Comparison of ENCODE assay signal across 8 cellular contexts in the genomic region with DNA sequence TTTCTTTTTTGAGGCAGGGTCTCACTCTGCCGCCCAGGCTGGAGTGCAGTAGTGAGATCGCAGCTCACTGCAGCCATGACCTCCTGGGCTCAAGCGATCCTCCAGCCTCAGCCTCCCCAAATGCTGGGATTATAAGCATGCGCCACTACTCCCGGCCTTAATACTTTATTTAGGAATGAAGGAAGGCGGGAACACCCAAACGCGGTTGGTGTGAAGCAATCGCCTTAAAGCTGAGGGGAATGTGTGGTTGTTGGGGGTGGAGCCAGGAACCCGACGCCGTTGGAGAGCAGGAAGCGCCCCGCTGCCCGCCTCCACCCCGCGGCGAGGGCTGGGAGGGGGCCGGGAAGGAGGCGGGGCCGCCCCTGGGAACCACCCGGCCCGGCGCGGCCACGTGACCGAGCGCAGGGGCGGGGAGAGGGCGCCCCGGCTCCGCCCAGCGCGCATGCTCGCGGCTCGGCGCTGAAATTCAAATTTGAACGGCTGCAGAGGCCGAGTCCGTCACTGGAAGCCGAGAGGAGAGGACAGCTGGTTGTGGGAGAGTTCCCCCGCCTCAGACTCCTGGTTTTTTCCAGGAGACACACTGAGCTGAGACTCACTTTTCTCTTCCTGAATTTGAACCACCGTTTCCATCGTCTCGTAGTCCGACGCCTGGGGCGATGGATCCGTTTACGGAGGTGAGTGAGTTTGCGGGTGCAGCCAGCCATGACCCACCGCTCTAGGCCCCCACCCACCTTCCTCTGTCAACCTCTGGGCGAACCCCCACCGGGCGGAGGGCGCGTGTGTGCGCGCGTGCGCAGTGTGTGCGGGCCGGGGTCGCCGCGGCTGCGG. TPM values are rescaled to one million over a fixed set of nuclear protein-coding genes. Genes with fewer than 3 reads are reported as not detected.
DNase-seq lines count a peak whose midpoint lies in the region; ATAC-seq and TF ChIP-seq lines count a peak whose summit lies in the region.

ANLN (plus strand) TSS at position 492 of the 828 bp plus-strand sequence; CDS start at position 657, 165 bp downstream.

- CTCF ChIA-PET in HEK293T (lab: Yijun Ruan, JAX): interaction anchor here (1.9 kb wide), 1 partner anchor 23 kb away, joined by 10 read pairs; a partner anchor contains a TSS

- DNase-seq in GM06990 (ENCODE audit: extremely low read depth, insufficient read length) (peak; percentile 90), HEK293T (ENCODE audit: extremely low spot score) (peak; percentile 97), MV-4-11 (lab: John Stamatoyannopoulos, UW) (peak; percentile 92), glomerular endothelial cell (ENCODE audit: extremely low read depth, low read depth, low spot score) (no peak), occipital lobe (lab: John Stamatoyannopoulos, UW) (peak; percentile 89), suprapubic skin (ENCODE audit: low spot score in 2 of 2) (peak; percentile 94 to 96)

- H3K36me3 ChIP-seq in GM06990 (ENCODE audit: control insufficient read depth, insufficient read depth, low read length) (no peaks in the 10 kb centered on the region), suprapubic skin (no peaks in the 10 kb centered on the region)

- H3K27me3 Mint-ChIP-seq in activated naive CD4-positive, alpha-beta T cell treated with anti-CD3 and anti-CD28 coated beads, Interleukin-2, amount 50 U/mL, for 24 hours: peaks cover 1% of the 10 kb centered on the region

- POLR2A ChIA-PET in HEK293T (lab: Yijun Ruan, JAX): interaction anchor here (0.6 to 5.5 kb wide), 6 partner anchors 11 to 51 kb away, joined by 3 to 33 read pairs (median 4); a partner anchor contains a TSS

- no peaks in the 10 kb centered on the region for H3K36me3 Mint-ChIP-seq in activated naive CD4-positive, alpha-beta T cell treated with anti-CD3 and anti-CD28 coated beads, Interleukin-2, amount 50 U/mL, for 24 hours

- WGBS in suprapubic skin: 6% methylated on average over 33 of the region's 68 CpGs

- H3K4me3 ChIP-seq in GM06990 (replicated peaks; ENCODE audit: low read depth, low read length) (peak within 1 kb of the TSS; percentile 93), suprapubic skin (peak within 1 kb of the TSS; percentile 74)

- peak within 1 kb of the TSS; percentile 86 for H3K4me3 Mint-ChIP-seq in activated naive CD4-positive, alpha-beta T cell treated with anti-CD3 and anti-CD28 coated beads, Interleukin-2, amount 50 U/mL, for 24 hours

- peak within 1 kb of the TSS; percentile 86 for H3K27ac ChIP-seq in suprapubic skin

- peaks cover 25% of the 10 kb centered on the region for H3K4me1 Mint-ChIP-seq in activated naive CD4-positive, alpha-beta T cell treated with anti-CD3 and anti-CD28 coated beads, Interleukin-2, amount 50 U/mL, for 24 hours

- H3K9me3 Mint-ChIP-seq in activated naive CD4-positive, alpha-beta T cell treated with anti-CD3 and anti-CD28 coated beads, Interleukin-2, amount 50 U/mL, for 24 hours: no peaks in the 10 kb centered on the region

- H3K9me3 ChIP-seq in suprapubic skin: no peaks in the 10 kb centered on the region

- H3K27me3 ChIP-seq in GM06990 (replicated peaks; ENCODE audit: control insufficient read depth, insufficient read depth, low read length): no peaks in the 10 kb centered on the region
- H3K27me3 ChIP-seq in suprapubic skin: no peaks in the 10 kb centered on the region

- TF ChIP-seq POLR2A in suprapubic skin (IDR thresholded peaks at IDR 0.05): no peak

- peak; percentile 80 for ATAC-seq in SK-N-SH treated with all-trans-retinoic acid at 6 μM for 48 hours

- TF ChIP-seq EP300 in suprapubic skin (IDR thresholded peaks at IDR 0.05): no peak

- peaks cover 32% of the 10 kb centered on the region for H3K4me1 ChIP-seq in suprapubic skin

- peak within 1 kb of the TSS; percentile 52 for H3K27ac Mint-ChIP-seq in activated naive CD4-positive, alpha-beta T cell treated with anti-CD3 and anti-CD28 coated beads, Interleukin-2, amount 50 U/mL, for 24 hours

- TF ChIP-seq CTCF in GM06990 (IDR thresholded peaks at IDR 0.05; ENCODE audit: insufficient read depth, low read length, poor library complexity, severe bottlenecking) (no peak), suprapubic skin (IDR thresholded peaks at IDR 0.05) (no peak)

TF ChIP-seq in HEK293T, 16 proteins besides CTCF, POLR2A, EP300 and RAD21:
- no peak for TF ChIP-seq FOXA1 (IDR thresholded peaks at IDR 0.05)
- TF ChIP-seq TARDBP (IDR thresholded peaks at IDR 0.05): no peak
- no peak for TF ChIP-seq ZNF384 (IDR thresholded peaks at IDR 0.05)
- TF ChIP-seq CTBP1 (IDR thresholded peaks at IDR 0.05; ENCODE audit: borderline replicate concordance): no peak
- TF ChIP-seq, protein P1, sequence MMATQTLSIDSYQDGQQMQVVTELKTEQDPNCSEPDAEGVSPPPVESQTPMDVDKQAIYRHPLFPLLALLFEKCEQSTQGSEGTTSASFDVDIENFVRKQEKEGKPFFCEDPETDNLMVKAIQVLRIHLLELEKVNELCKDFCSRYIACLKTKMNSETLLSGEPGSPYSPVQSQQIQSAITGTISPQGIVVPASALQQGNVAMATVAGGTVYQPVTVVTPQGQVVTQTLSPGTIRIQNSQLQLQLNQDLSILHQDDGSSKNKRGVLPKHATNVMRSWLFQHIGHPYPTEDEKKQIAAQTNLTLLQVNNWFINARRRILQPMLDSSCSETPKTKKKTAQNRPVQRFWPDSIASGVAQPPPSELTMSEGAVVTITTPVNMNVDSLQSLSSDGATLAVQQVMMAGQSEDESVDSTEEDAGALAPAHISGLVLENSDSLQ (IDR thresholded peaks at IDR 0.05): no peak
- no peak for TF ChIP-seq LEF1 (IDR thresholded peaks at IDR 0.05; ENCODE audit: borderline replicate concordance)
- no peak for TF ChIP-seq NFRKB (IDR thresholded peaks at IDR 0.05)
- TF ChIP-seq FOXM1 (IDR thresholded peaks at IDR 0.05; ENCODE audit: borderline replicate concordance): peak; percentile 89
- TF ChIP-seq ARNT (IDR thresholded peaks at IDR 0.05): 0 out of 2 replicates have a peak, but pooled peaks have one; percentile 5
- no peak for TF ChIP-seq BHLHE40 (IDR thresholded peaks at IDR 0.05; ENCODE audit: borderline replicate concordance)
- TF ChIP-seq L3MBTL2 (conservative IDR thresholded peaks at IDR 0.05): peak; percentile 94
TF ChIP-seq in HEK293T: peak in this region for 3.

TF ChIP-seq in SK-N-SH treated with all-trans-retinoic acid at 6 μM for 48 hours, 23 proteins besides CTCF, POLR2A, EP300 and RAD21:
- TF ChIP-seq ZFP30 (CRISPR knock-in tag; IDR thresholded peaks at IDR 0.05) (no peak), ZFP3 (CRISPR knock-in tag; IDR thresholded peaks at IDR 0.05) (0 out of 2 replicates have a peak, but pooled peaks have one; percentile 38), POU6F1 (CRISPR knock-in tag; IDR thresholded peaks at IDR 0.05; ENCODE audit: borderline replicate concordance, low read depth) (0 out of 2 replicates have a peak, but pooled peaks have one; percentile 26)

RNA-seq across cellular contexts. Expression of gene ANLN, which starts in this region (rescaled TPM):
- 29.7 and 43.2 TPM in 2 replicates for total RNA-seq in glomerular endothelial cell
- total RNA-seq in occipital lobe: 30.9 TPM
- total RNA-seq in suprapubic skin: 10 to 100 TPM; 10.1 to 33.5 (median 17.9) TPM
